17 cellular contexts compared by ENCODE assay signal in the genomic region with DNA sequence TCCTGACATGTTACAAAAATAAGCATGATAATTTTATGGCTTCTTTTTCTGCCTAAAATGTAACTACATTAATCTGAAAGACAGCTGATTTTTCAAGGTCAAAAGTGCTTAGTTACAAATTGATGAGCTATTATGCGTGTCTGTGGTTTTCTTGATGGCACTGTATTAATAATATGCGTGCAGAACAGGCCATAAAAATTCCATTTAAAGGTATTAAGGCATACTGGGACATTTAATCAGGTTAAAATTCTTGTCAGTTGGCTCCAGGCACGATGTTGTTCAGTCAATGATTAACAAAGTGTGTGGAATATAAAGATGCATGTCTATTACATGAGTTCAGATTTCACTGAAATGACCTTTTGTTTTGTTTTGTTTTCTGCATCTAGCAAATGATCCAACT.
"Had no signal": no experiment of that assay in that cellular context is flagged by ENCODE, and none has a peak within 500 bp of the region (broad histone marks: within the 10 kb centered on the region; RNA-seq: fewer than 3 reads in every experiment).

No MANE protein-coding gene starts in this region.

- H3K36me3 ChIP-seq: adrenal gland, gastroesophageal sphincter, sigmoid colon, thoracic aorta, upper lobe of right lung had no signal

- H3K9me3 ChIP-seq: adrenal gland, gastroesophageal sphincter, sigmoid colon, thoracic aorta, upper lobe of right lung had no signal

- DNase-seq: activated CD4-positive, alpha-beta T cell treated with anti-CD3 and anti-CD28 coated beads for 4 hours; activated CD8-positive, alpha-beta T cell treated with anti-CD3 and anti-CD28 coated beads for 36 hours; activated effector memory CD4-positive, alpha-beta T cell treated with Interleukin-2 at 50 U/mL for 16 hours; activated naive CD4-positive, alpha-beta T cell treated with anti-CD3 and anti-CD28 coated beads, Interleukin-2, amount 50 U/mL, for 16 hours; activated T-cell treated with anti-CD3 and anti-CD28 coated beads, Interleukin-2, amount 50 U/mL, for 4 hours; adrenal gland; dorsolateral prefrontal cortex; endodermal cell; erythroblast; nephron progenitor cell; psoas muscle; sigmoid colon; upper lobe of right lung had no signal

- ATAC-seq: activated CD8-positive, alpha-beta T cell treated with anti-CD3 and anti-CD28 coated beads for 36 hours; activated T-cell treated with anti-CD3 and anti-CD28 coated beads, Interleukin-2, amount 50 U/mL, for 4 hours; gastroesophageal sphincter; psoas muscle; stimulated activated effector memory CD8-positive, alpha-beta T cell treated with anti-CD3 and anti-CD28 coated beads, Interleukin-12 subunit alpha, Interleukin-12 subunit beta, amount 100 ng/mL, for 72 hours; upper lobe of right lung; WTC11 had no signal

- H3K27me3 ChIP-seq: adrenal gland, dorsolateral prefrontal cortex, gastroesophageal sphincter, sigmoid colon, upper lobe of right lung had no signal

- H3K27ac ChIP-seq: adrenal gland, dorsolateral prefrontal cortex, gastroesophageal sphincter, psoas muscle, sigmoid colon, thoracic aorta, upper lobe of right lung had no signal

- H3K4me1 ChIP-seq: adrenal gland, gastroesophageal sphincter, psoas muscle, sigmoid colon, upper lobe of right lung had no signal

- H3K4me3 ChIP-seq: adrenal gland, dorsolateral prefrontal cortex, gastroesophageal sphincter, psoas muscle, sigmoid colon, thoracic aorta, upper lobe of right lung had no signal
